In the genomic region with DNA sequence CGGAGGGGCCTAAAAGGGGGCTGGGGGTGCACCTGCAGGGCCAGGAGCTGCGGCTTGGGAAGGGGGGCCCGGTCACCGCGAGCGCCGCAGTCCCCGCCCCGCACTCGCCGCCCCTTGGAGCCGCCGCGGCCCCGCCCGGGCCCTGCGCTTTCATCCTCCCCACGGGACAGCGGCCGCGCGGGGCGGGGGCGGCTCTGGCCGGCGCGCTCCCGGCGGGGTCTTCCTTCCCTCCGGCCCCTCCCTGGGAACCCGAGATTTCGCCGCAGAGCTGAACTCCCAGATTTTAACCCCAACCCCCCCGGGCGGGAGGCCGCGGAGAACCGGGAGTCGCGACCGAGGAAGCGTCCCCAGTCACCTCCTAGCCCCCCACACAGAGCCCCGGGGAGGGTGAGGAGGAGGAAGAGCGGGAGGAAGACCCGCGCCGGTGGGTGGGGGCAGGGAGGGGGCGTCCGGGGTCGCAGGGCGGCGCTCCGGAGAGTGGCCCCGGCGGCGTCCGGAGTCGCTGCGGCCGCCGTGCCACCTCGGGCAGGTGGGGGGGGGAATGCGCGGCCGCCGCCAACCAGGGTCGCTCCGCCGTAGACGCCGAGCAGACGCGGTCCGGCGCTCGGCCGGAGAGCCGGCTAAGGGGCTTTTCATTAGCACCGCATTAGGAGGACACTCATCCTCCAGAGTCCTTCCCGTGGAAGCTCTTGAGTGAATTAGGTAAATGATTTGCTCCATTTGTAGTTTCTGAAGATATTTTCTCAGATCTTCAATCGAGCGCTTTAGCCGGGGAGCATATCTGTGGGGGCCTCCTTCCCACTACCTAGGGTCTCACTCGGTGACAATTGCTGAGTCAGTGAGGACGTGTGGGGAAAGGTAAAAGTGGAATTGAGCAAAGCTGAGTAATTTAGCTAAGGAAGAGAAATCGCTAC, we compare ENCODE assay signal across 8 cellular contexts. TPM values are rescaled to one million over a fixed set of nuclear protein-coding genes. Genes with fewer than 3 reads are reported as not detected.
DNase-seq lines count a peak whose midpoint lies in the region; ATAC-seq and TF ChIP-seq lines count a peak whose summit lies in the region.

No MANE protein-coding gene starts in this region.

- H3K4me3 ChIP-seq in WERI-Rb-1 (ENCODE audit: low read depth, low read length) = peak overlapping the region; percentile 91
- H3K4me3 ChIP-seq in fibroblast of villous mesenchyme (ENCODE audit: low read depth, low read length) = peak overlapping the region; percentile 78

- no peaks in the 10 kb centered on the region for H3K9me3 Mint-ChIP-seq in nephron

- peak overlapping the region; percentile 88 to 100 (median 98) for H3K27ac Mint-ChIP-seq in nephron

- H3K4me1 Mint-ChIP-seq in nephron = peaks cover 45% of the 10 kb centered on the region

- TF ChIP-seq CTCF in WERI-Rb-1 (IDR thresholded peaks at IDR 0.05; ENCODE audit: low read depth, low read length) = no peak
- TF ChIP-seq CTCF in fibroblast of villous mesenchyme (IDR thresholded peaks at IDR 0.05; ENCODE audit: insufficient read depth, low read depth, low read length) = no peak
- TF ChIP-seq CTCF in nephron (IDR thresholded peaks at IDR 0.05; ENCODE audit: unreplicated experiment in 3 of 3) = no peak

- H3K9me3 ChIP-seq in WERI-Rb-1 (ENCODE audit: severe bottlenecking) = no peaks in the 10 kb centered on the region

- peaks cover 44% of the 10 kb centered on the region for H3K27me3 Mint-ChIP-seq in nephron (ENCODE audit: low read depth)

- ATAC-seq in HG02571 (IDR thresholded peaks at IDR 0.05; ENCODE audit: unreplicated experiment) = peak; percentile 26
- ATAC-seq in HG03378 (IDR thresholded peaks at IDR 0.05; ENCODE audit: unreplicated experiment) = no peak
- no peak for ATAC-seq in HG03342 (IDR thresholded peaks at IDR 0.05; ENCODE audit: unreplicated experiment)

- H3K4me3 Mint-ChIP-seq in nephron = peak overlapping the region; percentile 85 to 92 (median 90)

- no peaks in the 10 kb centered on the region for H3K36me3 ChIP-seq in WERI-Rb-1

- H3K27me3 ChIP-seq in WERI-Rb-1 (ENCODE audit: insufficient read depth, low read depth, severe bottlenecking) = peaks cover 7% of the 10 kb centered on the region

- no peaks in the 10 kb centered on the region for H3K36me3 Mint-ChIP-seq in nephron (ENCODE audit: low read depth)

- peak overlapping the region; percentile 49 for H3K27ac ChIP-seq in WERI-Rb-1

- DNase-seq in COLO668 (lab: John Stamatoyannopoulos, UW; ENCODE audit: unreplicated experiment) (peak; percentile 35), WERI-Rb-1 (peak; percentile 54), fibroblast of villous mesenchyme (ENCODE audit: low read depth) (peak; percentile 14), NCI-H2171 (lab: John Stamatoyannopoulos, UW) (no peak)

RNA-seq across cellular contexts. Expression of a gene that starts 31.6 kb away (rescaled TPM):
- 4.8 and 10.4 TPM in 2 replicates for total RNA-seq in fibroblast of villous mesenchyme
